Comparison of ENCODE assay signal across 1 cellular context in genomic region chr18:3015203-3015590, GRCh38.
A peak's percentile ranks its signal among the peaks of the same experiment; 100 is the strongest.
TF ChIP-seq lines count a peak whose summit lies in the region.

No MANE protein-coding gene starts in this region.

TF ChIP-seq in HepG2, 621 proteins besides CTCF, POLR2A, EP300 and RAD21 (continued from another document and continues in another):
- TF ChIP-seq ZNF513 (CRISPR knock-in tag; conservative IDR thresholded peaks at IDR 0.05) (no peak), ZNF546 (CRISPR knock-in tag; conservative IDR thresholded peaks at IDR 0.05) (no peak), GATAD1 (CRISPR knock-in tag; IDR thresholded peaks at IDR 0.05) (peak; percentile 44; the same call in 1 of the 2 replicates), TP53 (CRISPR knock-in tag; conservative IDR thresholded peaks at IDR 0.05) (no peak), CEBPB (IDR thresholded peaks at IDR 0.05; ENCODE audit: borderline replicate concordance, low read depth, low read length) (no peak), ZFP90 (CRISPR knock-in tag; IDR thresholded peaks at IDR 0.05; ENCODE audit: borderline replicate concordance) (no peak), ZGPAT (CRISPR knock-in tag; IDR thresholded peaks at IDR 0.05) (peak; percentile 21; the same call in 1 of the 2 replicates), NR2F6 (IDR thresholded peaks at IDR 0.05) (peak; percentile 25; the same call in 1 of the 2 replicates), NR2F6 (CRISPR knock-in tag; IDR thresholded peaks at IDR 0.05) (peak; percentile 39; the same call in 1 of the 2 replicates), FOXP1 (IDR thresholded peaks at IDR 0.05) (no peak), FOXP1 (CRISPR knock-in tag; IDR thresholded peaks at IDR 0.05) (no peak), ZBTB4 (CRISPR knock-in tag; IDR thresholded peaks at IDR 0.05; ENCODE audit: borderline replicate concordance) (no peak), HOXA5 (CRISPR knock-in tag; IDR thresholded peaks at IDR 0.05) (no peak), SOX13 (IDR thresholded peaks at IDR 0.05) (no peak), SOX13 (CRISPR knock-in tag; conservative IDR thresholded peaks at IDR 0.05 in 1 of 2, IDR thresholded peaks at IDR 0.05 in 1 of 2) (peak in 1 of 2 experiments; percentile 12; a peak in 1 of 4 replicates), ETS1 (CRISPR knock-in tag; IDR thresholded peaks at IDR 0.05) (no peak), ZNF83 (CRISPR knock-in tag; IDR thresholded peaks at IDR 0.05; ENCODE audit: borderline replicate concordance) (no peak), REST (IDR thresholded peaks at IDR 0.05; ENCODE audit: borderline replicate concordance in 1 of 2, low read depth in 1 of 2, low read length in 2 of 2) (0 out of 4 replicates have a peak, but pooled peaks of 1 of the 2 experiments have one; percentile 9), ZNF776 (CRISPR knock-in tag; IDR thresholded peaks at IDR 0.05) (no peak), PRDM10 (CRISPR knock-in tag; IDR thresholded peaks at IDR 0.05; ENCODE audit: low read depth) (no peak), FOSL2 (CRISPR knock-in tag; IDR thresholded peaks at IDR 0.05) (peak; percentile 94), BHLHE40 (IDR thresholded peaks at IDR 0.05; ENCODE audit: low read length) (no peak), SAP130 (CRISPR knock-in tag; IDR thresholded peaks at IDR 0.05; ENCODE audit: low read depth) (peak; percentile 29; the same call in 1 of the 2 replicates), NONO (IDR thresholded peaks at IDR 0.05) (no peak), NONO (CRISPR knock-in tag; conservative IDR thresholded peaks at IDR 0.05) (no peak), MAFF (IDR thresholded peaks at IDR 0.05; ENCODE audit: low read depth, low read length) (no peak), MLLT10 (CRISPR knock-in tag; IDR thresholded peaks at IDR 0.05) (no peak), HIVEP1 (CRISPR knock-in tag; IDR thresholded peaks at IDR 0.05) (no peak), ZFYVE20 (CRISPR knock-in tag; IDR thresholded peaks at IDR 0.05; ENCODE audit: borderline replicate concordance, low read depth) (no peak), SIX1 (CRISPR knock-in tag; IDR thresholded peaks at IDR 0.05; ENCODE audit: borderline replicate concordance) (no peak), ZNF136 (CRISPR knock-in tag; IDR thresholded peaks at IDR 0.05; ENCODE audit: low read depth) (no peak), ZNF383 (CRISPR knock-in tag; IDR thresholded peaks at IDR 0.05; ENCODE audit: borderline replicate concordance) (no peak), NFKBIZ (CRISPR knock-in tag; IDR thresholded peaks at IDR 0.05) (no peak), SRSF4 (IDR thresholded peaks at IDR 0.05; ENCODE audit: low read depth, low read length, poor library complexity, severe bottlenecking) (no peak), ZBTB1 (CRISPR knock-in tag; IDR thresholded peaks at IDR 0.05; ENCODE audit: borderline replicate concordance) (no peak), RARA (CRISPR knock-in tag; IDR thresholded peaks at IDR 0.05) (peak; percentile 75), CBX2 (IDR thresholded peaks at IDR 0.05; ENCODE audit: low read depth, low read length) (no peak), CBX2 (CRISPR knock-in tag; IDR thresholded peaks at IDR 0.05; ENCODE audit: low read depth) (no peak), CHD2 (IDR thresholded peaks at IDR 0.05; ENCODE audit: low read depth, low read length) (no peak), NCOA2 (CRISPR knock-in tag; IDR thresholded peaks at IDR 0.05) (peak; percentile 33; the same call in 1 of the 2 replicates), BRCA1 (CRISPR knock-in tag; IDR thresholded peaks at IDR 0.05) (no peak), MEF2D (CRISPR knock-in tag; IDR thresholded peaks at IDR 0.05) (no peak), THAP8 (CRISPR knock-in tag; IDR thresholded peaks at IDR 0.05; ENCODE audit: borderline replicate concordance) (no peak), ZNF670 (CRISPR knock-in tag; IDR thresholded peaks at IDR 0.05; ENCODE audit: borderline replicate concordance) (no peak), ZNF138 (CRISPR knock-in tag; IDR thresholded peaks at IDR 0.05; ENCODE audit: low read depth) (no peak)
- TF ChIP-seq, protein P1, sequence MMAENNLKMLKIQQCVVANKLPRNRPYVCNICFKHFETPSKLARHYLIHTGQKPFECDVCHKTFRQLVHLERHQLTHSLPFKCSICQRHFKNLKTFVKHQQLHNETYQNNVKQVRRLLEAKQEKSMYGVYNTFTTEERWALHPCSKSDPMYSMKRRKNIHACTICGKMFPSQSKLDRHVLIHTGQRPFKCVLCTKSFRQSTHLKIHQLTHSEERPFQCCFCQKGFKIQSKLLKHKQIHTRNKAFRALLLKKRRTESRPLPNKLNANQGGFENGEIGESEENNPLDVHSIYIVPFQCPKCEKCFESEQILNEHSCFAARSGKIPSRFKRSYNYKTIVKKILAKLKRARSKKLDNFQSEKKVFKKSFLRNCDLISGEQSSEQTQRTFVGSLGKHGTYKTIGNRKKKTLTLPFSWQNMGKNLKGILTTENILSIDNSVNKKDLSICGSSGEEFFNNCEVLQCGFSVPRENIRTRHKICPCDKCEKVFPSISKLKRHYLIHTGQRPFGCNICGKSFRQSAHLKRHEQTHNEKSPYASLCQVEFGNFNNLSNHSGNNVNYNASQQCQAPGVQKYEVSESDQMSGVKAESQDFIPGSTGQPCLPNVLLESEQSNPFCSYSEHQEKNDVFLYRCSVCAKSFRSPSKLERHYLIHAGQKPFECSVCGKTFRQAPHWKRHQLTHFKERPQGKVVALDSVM (CRISPR knock-in tag; IDR thresholded peaks at IDR 0.05): no peak
- TF ChIP-seq, protein P2, sequence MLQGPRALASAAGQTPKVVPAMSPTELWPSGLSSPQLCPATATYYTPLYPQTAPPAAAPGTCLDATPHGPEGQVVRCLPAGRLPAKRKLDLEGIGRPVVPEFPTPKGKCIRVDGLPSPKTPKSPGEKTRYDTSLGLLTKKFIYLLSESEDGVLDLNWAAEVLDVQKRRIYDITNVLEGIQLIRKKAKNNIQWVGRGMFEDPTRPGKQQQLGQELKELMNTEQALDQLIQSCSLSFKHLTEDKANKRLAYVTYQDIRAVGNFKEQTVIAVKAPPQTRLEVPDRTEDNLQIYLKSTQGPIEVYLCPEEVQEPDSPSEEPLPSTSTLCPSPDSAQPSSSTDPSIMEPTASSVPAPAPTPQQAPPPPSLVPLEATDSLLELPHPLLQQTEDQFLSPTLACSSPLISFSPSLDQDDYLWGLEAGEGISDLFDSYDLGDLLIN (CRISPR knock-in tag; IDR thresholded peaks at IDR 0.05; ENCODE audit: borderline replicate concordance): no peak
